ENCODE assay signal across 8 cellular contexts in genomic region chr17:3710951-3711383, GRCh38. TPM values are rescaled to one million over a fixed set of nuclear protein-coding genes. Genes with fewer than 3 reads are reported as not detected.
A peak's percentile ranks its signal among the peaks of the same experiment; 100 is the strongest.
DNase-seq lines count a peak whose midpoint lies in the region; ATAC-seq, FAIRE-seq and TF ChIP-seq lines count a peak whose summit lies in the region.

No MANE protein-coding gene starts in this region.

- peak; percentile 99 for FAIRE-seq in GM19239 (lab: Jason Lieb, UNC)

- H3K27ac Mint-ChIP-seq in activated naive CD4-positive, alpha-beta T cell treated with anti-CD3 and anti-CD28 coated beads, Interleukin-2, amount 50 U/mL, for 72 hours, result peak overlapping the region; percentile 78 to 88

- intact Hi-C loops in spleen (cut with DNase I; ENCODE audit: low total_unique reads), result no loop called here
- intact Hi-C loops in lower leg skin (cut with DNase I; ENCODE audit: low total_unique reads), result no loop called here

- H3K9me3 Mint-ChIP-seq in activated naive CD4-positive, alpha-beta T cell treated with anti-CD3 and anti-CD28 coated beads, Interleukin-2, amount 50 U/mL, for 72 hours, result no peaks in the 10 kb centered on the region

- no peaks in the 10 kb centered on the region for H3K9me3 ChIP-seq in spleen

- peak in 1 of 3 donors; percentile 17 for TF ChIP-seq POLR2A in spleen (IDR thresholded peaks at IDR 0.05)
- no peak for TF ChIP-seq POLR2A in lower leg skin (IDR thresholded peaks at IDR 0.05)

- peak; percentile 96 for ATAC-seq in HG03045 (IDR thresholded peaks at IDR 0.05; ENCODE audit: unreplicated experiment)
- peak; percentile 97 to 98 for ATAC-seq in activated naive CD4-positive, alpha-beta T cell treated with anti-CD3 and anti-CD28 coated beads, Interleukin-2, amount 50 U/mL, for 72 hours

- H3K27ac ChIP-seq in spleen, result peak overlapping the region in 7 of 8 donors; percentile 33 to 88 (median 81)

- 15 to 37% (median 29%) methylated on average over 5 of the region's 5 CpGs for WGBS in spleen, 5 donors
- 59% methylated on average over 5 of the region's 5 CpGs for WGBS in lower leg skin, 2 donors

- peaks cover 25 to 83% (median 51%) of the 10 kb centered on the region in 6 donors for H3K4me1 ChIP-seq in spleen

- DNase-seq in GM19239 (ENCODE audit: insufficient read length, low spot score), result peak; percentile 70
- peak; percentile 90 for DNase-seq in SIG-M5 treated with dmso at 0.1 percent for 504 hours (lab: John Stamatoyannopoulos, UW; ENCODE audit: unreplicated experiment)
- DNase-seq in activated naive CD4-positive, alpha-beta T cell treated with anti-CD3 and anti-CD28 coated beads, Interleukin-2, amount 50 U/mL, for 72 hours (ENCODE audit: low spot score in 2 of 2), result peak; percentile 64 to 81
- DNase-seq in spleen, result no peak
- DNase-seq in dedifferentiated amniotic fluid mesenchymal stem cell (ENCODE audit: extremely low spot score), result no peak
- DNase-seq in lower leg skin (ENCODE audit: low spot score in 2 of 2), result no peak
- no peak for DNase-seq in LoVo (ENCODE audit: low spot score)

- peak overlapping the region in 2 of 8 donors; percentile 12 to 41 for H3K4me3 ChIP-seq in spleen
- no peak overlapping the region for H3K4me3 ChIP-seq in lower leg skin (ENCODE audit: low read depth, poor library complexity, severe bottlenecking)

- no peak for TF ChIP-seq CTCF in spleen (IDR thresholded peaks at IDR 0.05 in 8 of 11, conservative IDR thresholded peaks at IDR 0.05 in 3 of 11)
- no peak for TF ChIP-seq CTCF in lower leg skin (IDR thresholded peaks at IDR 0.05)

- H3K27me3 ChIP-seq in spleen (replicated peaks in 1 of 7), result no peaks in the 10 kb centered on the region

- H3K36me3 Mint-ChIP-seq in activated naive CD4-positive, alpha-beta T cell treated with anti-CD3 and anti-CD28 coated beads, Interleukin-2, amount 50 U/mL, for 72 hours, result peaks cover 23 to 41% of the 10 kb centered on the region in 2 donors

- H3K36me3 ChIP-seq in spleen, result peaks cover 0 to 44% (median 27%) of the 10 kb centered on the region in 6 donors

RNA-seq across cellular contexts. Expression of gene HASPIN, which starts 12.7 kb away (rescaled TPM):
- 10 to 100 TPM; 24.0 to 26.6 TPM for total RNA-seq in activated naive CD4-positive, alpha-beta T cell treated with anti-CD3 and anti-CD28 coated beads, Interleukin-2, amount 50 U/mL, for 72 hours
- 1 to 10 TPM; 1.5 to 4.7 (median 2.6) TPM for total RNA-seq in spleen
- 1 to 10 TPM in 2 of 3 donors, under 1 TPM in 1; 0.74 to 2.5 (median 1.8) TPM for polyA plus RNA-seq in spleen
- total RNA-seq in lower leg skin, result 1 to 10 TPM in 3 of 4 donors, under 1 TPM in 1; 0.81 to 1.6 (median 1.4) TPM

RNA-seq across cellular contexts. Expression of gene P2RX5, which starts 15.0 kb away (rescaled TPM):
- total RNA-seq in activated naive CD4-positive, alpha-beta T cell treated with anti-CD3 and anti-CD28 coated beads, Interleukin-2, amount 50 U/mL, for 72 hours, result 100 to 1,000 TPM in 1 of 2 donors, 10 to 100 TPM in 1; 82.9 to 120 TPM
- total RNA-seq in spleen, result 100 to 1,000 TPM in 6 of 7 donors, 10 to 100 TPM in 1; 62.5 to 185 (median 143) TPM
- polyA plus RNA-seq in spleen, result 100 to 1,000 TPM; 276 to 313 (median 280) TPM
- under 1 TPM in 1 of 4 donors, not detected in 3; 0.89 TPM for total RNA-seq in lower leg skin

RNA-seq across cellular contexts. Expression of gene EMC6, which starts 42.4 kb away (rescaled TPM):
- 10 to 100 TPM; 41.6 to 49.8 TPM for total RNA-seq in activated naive CD4-positive, alpha-beta T cell treated with anti-CD3 and anti-CD28 coated beads, Interleukin-2, amount 50 U/mL, for 72 hours
- total RNA-seq in spleen, result 10 to 100 TPM in 5 of 7 donors, 1 to 10 TPM in 2; 6.0 to 28.8 (median 20.0) TPM
- polyA plus RNA-seq in spleen, result 10 to 100 TPM; 49.1 to 85.3 (median 67.9) TPM
- total RNA-seq in lower leg skin, result 10 to 100 TPM in 2 of 4 donors, 1 to 10 TPM in 2; 5.6 to 19.3 (median 10.6) TPM

RNA-seq across cellular contexts. Expression of gene TAX1BP3, which starts 42.6 kb away (rescaled TPM):
- total RNA-seq in activated naive CD4-positive, alpha-beta T cell treated with anti-CD3 and anti-CD28 coated beads, Interleukin-2, amount 50 U/mL, for 72 hours, result 10 to 100 TPM; 17.2 to 24.7 TPM
- total RNA-seq in spleen (10 to 100 TPM; 32.9 to 57.1 (median 53.5) TPM), lower leg skin (100 to 1,000 TPM in 3 of 4 donors, 10 to 100 TPM in 1; 90.5 to 181 (median 153) TPM)
- 10 to 100 TPM; 35.2 to 65.7 (median 47.9) TPM for polyA plus RNA-seq in spleen

Comparison
In these comparisons a context has a peak if more than half of its experiments do, and no peak if none do; other contexts are left out.
1. DNase-seq: peak in GM19239 (single experiment), SIG-M5 treated with dmso at 0.1 percent for 504 hours (single experiment) and activated naive CD4-positive, alpha-beta T cell treated with anti-CD3 and anti-CD28 coated beads, Interleukin-2, amount 50 U/mL, for 72 hours (2 of 2); none in spleen (single experiment), dedifferentiated amniotic fluid mesenchymal stem cell (single experiment), lower leg skin (0 of 2) and LoVo (single experiment).
2. RNA of gene HASPIN, which starts 12.7 kb away (total RNA-seq): 24.0 to 26.6 TPM in activated naive CD4-positive, alpha-beta T cell treated with anti-CD3 and anti-CD28 coated beads, Interleukin-2, amount 50 U/mL, for 72 hours; 1.5 to 4.7 TPM in spleen and 0.81 to 1.6 TPM in lower leg skin; every median in the first group is over 4 times any median in the second.
3. RNA of gene P2RX5, which starts 15.0 kb away (total RNA-seq): 62.5 to 185 TPM in spleen and 82.9 to 120 TPM in activated naive CD4-positive, alpha-beta T cell treated with anti-CD3 and anti-CD28 coated beads, Interleukin-2, amount 50 U/mL, for 72 hours; 0.89 TPM in lower leg skin; every median in the first group is over 10 times any median in the second.